In genomic region chr10:22760025-22760424, GRCh38 we compare ENCODE assay signal across 21 cellular contexts.
"Had no signal": no experiment of that assay in that cellular context is flagged by ENCODE, and none has a peak within 500 bp of the region (broad histone marks: within the 10 kb centered on the region; RNA-seq: fewer than 3 reads in every experiment).

No MANE protein-coding gene starts in this region.

- H3K27me3 ChIP-seq: Peyer's patch, SJSA1 had no signal

- ATAC-seq: activated CD4-positive, CD25-positive, alpha-beta regulatory T cell treated with anti-CD3 and anti-CD28 coated beads, Interleukin-2, amount 50 U/mL, for 24 hours; activated CD8-positive, alpha-beta T cell treated with anti-CD3 and anti-CD28 coated beads for 36 hours; activated T-cell treated with anti-CD3 and anti-CD28 coated beads, Interleukin-2, amount 50 U/mL, for 72 hours; SK-N-SH treated with all-trans-retinoic acid at 6 μM for 48 hours had no signal

- DNase-seq: activated CD4-positive, alpha-beta T cell treated with anti-CD3 and anti-CD28 coated beads for 4 hours; activated CD8-positive, alpha-beta memory T cell treated with anti-CD3 and anti-CD28 coated beads, Interleukin-2, amount 50 U/mL, for 4 hours; activated CD8-positive, alpha-beta T cell treated with anti-CD3 and anti-CD28 coated beads for 36 hours; activated gamma-delta T cell treated with Interleukin-2 at 50 U/mL for 16 hours; activated naive CD4-positive, alpha-beta T cell treated with anti-CD3 and anti-CD28 coated beads, Interleukin-2, amount 10 ng/mL, durations not matched to agents 7 days and 5 days; activated naive CD8-positive, alpha-beta T cell treated with anti-CD3 and anti-CD28 coated beads for 36 hours; activated T-cell treated with anti-CD3 and anti-CD28 coated beads, Interleukin-2, amount 50 U/mL, for 72 hours; anterior cingulate cortex; central memory CD4-positive, alpha-beta T cell; MM.1S; NCI-H1105 treated with DMSO at 0.1 percent for 48 hours; NCI-H1436 treated with DMSO at 0.1 percent for 48 hours; NCI-H187; NCI-H2081; NCI-H510A treated with DMSO at 0.1 percent for 48 hours; NCI-H69; Peyer's patch; SHP77 had no signal

- H3K27ac ChIP-seq: Peyer's patch, SJSA1 had no signal
